8 cellular contexts compared by ENCODE assay signal in the genomic region with DNA sequence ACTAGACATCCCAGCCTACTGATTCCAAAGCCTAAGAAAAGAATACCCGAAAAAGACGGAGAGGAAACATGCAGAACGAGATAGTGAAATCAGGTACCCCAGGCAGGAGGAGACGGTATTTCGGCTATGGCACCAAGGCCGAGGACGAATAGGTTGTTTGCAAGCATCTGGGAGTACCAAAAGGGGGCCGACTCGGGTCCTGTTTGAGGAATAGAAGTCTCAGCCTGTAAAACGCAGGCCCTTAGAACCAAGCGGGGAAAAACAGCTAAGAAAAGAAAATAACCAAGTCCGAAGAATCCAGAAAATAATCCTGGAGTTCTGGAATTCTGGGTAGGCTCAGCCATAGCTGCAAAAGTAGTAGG. TPM values are rescaled to one million over a fixed set of nuclear protein-coding genes. Genes with fewer than 3 reads are reported as not detected.
A peak's percentile ranks its signal among the peaks of the same experiment; 100 is the strongest.
DNase-seq lines count a peak whose midpoint lies in the region; ATAC-seq, FAIRE-seq and TF ChIP-seq lines count a peak whose summit lies in the region.

No MANE protein-coding gene starts in this region.

- in situ Hi-C loops in HepG2 (cut with HindIII; ENCODE audit: extremely low pct_ligation_motif_present, low pct_unique_long_range_greater_than_20kb) = loop anchor here (5.0 to 10.0 kb wide), 2 partner anchors 272 to 290 kb away; a partner anchor contains a TSS

- H3K4me1 ChIP-seq in MM.1S (ENCODE audit: low read length) (peaks cover 17% of the 10 kb centered on the region), ascending aorta (peaks cover 6 to 17% of the 10 kb centered on the region in 2 donors), HepG2 (ENCODE audit: insufficient read depth, low read length) (peaks cover 55% of the 10 kb centered on the region), thymus (ENCODE audit: control insufficient read depth, insufficient read depth, low read length) (peaks cover 5% of the 10 kb centered on the region)

- no TSS peak for BruUV-seq in HepG2 (replicated peaks; lab: Mats Ljungman, UMichigan)

- H3K4me3 ChIP-seq in MM.1S (ENCODE audit: low read length) = peak overlapping the region; percentile 84
- H3K4me3 ChIP-seq in ascending aorta = peak overlapping the region; percentile 80 to 90
- peak overlapping the region; percentile 76 to 95 (median 83) for H3K4me3 ChIP-seq in HepG2 (replicated peaks in 1 of 3; ENCODE audit: insufficient read depth in 1 of 3, low read depth in 2 of 3, low read length in 3 of 3)
- H3K4me3 ChIP-seq in thymus (ENCODE audit: low read length) = peak overlapping the region; percentile 91

- H3K4me2 ChIP-seq in MM.1S (ENCODE audit: low read depth, low read length) (peak overlapping the region; percentile 92), HepG2 (ENCODE audit: low read depth, low read length) (peak overlapping the region; percentile 84)

- H3K36me3 ChIP-seq in MM.1S (replicated peaks; ENCODE audit: insufficient read depth, low read length) = no peaks in the 10 kb centered on the region
- H3K36me3 ChIP-seq in ascending aorta = peaks cover 35 to 55% of the 10 kb centered on the region in 2 donors
- peaks cover 19 to 30% of the 10 kb centered on the region in 2 experiments for H3K36me3 ChIP-seq in HepG2 (replicated peaks in 1 of 2; ENCODE audit: control insufficient read depth in 1 of 2, insufficient read depth in 2 of 2, low read length in 2 of 2)
- H3K36me3 ChIP-seq in thymus (ENCODE audit: control insufficient read depth, insufficient read depth) = peaks cover 63% of the 10 kb centered on the region

- TF ChIP-seq POLR2A in HepG2 (IDR thresholded peaks at IDR 0.05; ENCODE audit: insufficient read depth in 1 of 2, low read depth in 2 of 2, low read length in 2 of 2) = no peak

- no peaks in the 10 kb centered on the region for H3K27me3 ChIP-seq in MM.1S (replicated peaks; ENCODE audit: insufficient read depth, low read length)
- no peaks in the 10 kb centered on the region for H3K27me3 ChIP-seq in ascending aorta
- no peaks in the 10 kb centered on the region; a peak in 1 of 5 replicates for H3K27me3 ChIP-seq in HepG2 (ENCODE audit: control insufficient read depth in 1 of 2, insufficient read depth in 2 of 2, low read length in 2 of 2)
- no peaks in the 10 kb centered on the region for H3K27me3 ChIP-seq in thymus (ENCODE audit: control insufficient read depth, insufficient read depth)

- H2AFZ ChIP-seq in MM.1S (ENCODE audit: low read length) = peak overlapping the region; percentile 29
- no peak overlapping the region for H2AFZ ChIP-seq in HepG2 (ENCODE audit: low read length)

- peak overlapping the region; percentile 71; the same call in 1 of the 2 replicates for H3K27ac ChIP-seq in MM.1S (ENCODE audit: low read length)
- peak overlapping the region; percentile 83 to 93 for H3K27ac ChIP-seq in ascending aorta
- H3K27ac ChIP-seq in HepG2 (ENCODE audit: extremely low read length, insufficient read depth, low read length) = peak overlapping the region; percentile 93
- H3K27ac ChIP-seq in thymus (ENCODE audit: low read depth) = peak overlapping the region; percentile 92

- no peaks in the 10 kb centered on the region for H3K27me3 Mint-ChIP-seq in CD14-positive monocyte (ENCODE audit: low read depth in 3 of 3)

- TF ChIP-seq RAD21 in HepG2 (CRISPR knock-in tag; IDR thresholded peaks at IDR 0.05) = no peak

- CTCF ChIA-PET in HepG2 (lab: Yijun Ruan, JAX; ENCODE audit: low intra/inter-chr PET ratio, low total read pairs) = interaction anchor here (1.3 to 2.5 kb wide), 2 partner anchors 131 to 138 kb away, joined by 3 to 11 read pairs; a partner anchor contains a TSS

- H3K79me2 ChIP-seq in MM.1S (ENCODE audit: low read length) = peaks cover 29% of the 10 kb centered on the region
- peaks cover 21% of the 10 kb centered on the region for H3K79me2 ChIP-seq in HepG2 (ENCODE audit: insufficient read depth, low read length)

- H3K4me1 Mint-ChIP-seq in CD14-positive monocyte = peaks cover 29% of the 10 kb centered on the region

- TF ChIP-seq EP300 in HepG2 (IDR thresholded peaks at IDR 0.05; ENCODE audit: low read depth in 2 of 2, low read length in 2 of 2) (no peak), HepG2 (CRISPR knock-in tag; IDR thresholded peaks at IDR 0.05; ENCODE audit: borderline replicate concordance) (no peak)

- DNase-seq in CD14-positive monocyte (ENCODE audit: low spot score) = peak; percentile 51
- DNase-seq in MM.1S = peak; percentile 27
- DNase-seq in ascending aorta (ENCODE audit: low spot score in 2 of 2) = no peak
- DNase-seq in HepG2 (ENCODE audit: low spot score) = no peak
- no peak for DNase-seq in GM19239 (ENCODE audit: insufficient read length, low spot score)
- no peak for DNase-seq in NCI-H510A (lab: John Stamatoyannopoulos, UW)

- peak overlapping the region; percentile 90 to 93 for H3K4me3 Mint-ChIP-seq in CD14-positive monocyte

- FAIRE-seq in HepG2 (lab: Jason Lieb, UNC) (peak; percentile 21), GM19239 (lab: Jason Lieb, UNC) (no peak)

- H3K9ac ChIP-seq in MM.1S (ENCODE audit: low read length) (peak overlapping the region; percentile 86), HepG2 (ENCODE audit: insufficient read depth, low read depth, low read length) (peak overlapping the region; percentile 97)

- TF ChIP-seq CTCF in CD14-positive monocyte (IDR thresholded peaks at IDR 0.05) (no peak), MM.1S (IDR thresholded peaks at IDR 0.05; ENCODE audit: low read length) (peak; percentile 20), ascending aorta (IDR thresholded peaks at IDR 0.05) (no peak), HepG2 (CRISPR knock-in tag; IDR thresholded peaks at IDR 0.05) (no peak)

- intact Hi-C loops in CD14-positive monocyte (cut with micrococcal nuclease) = loop anchor here in 1 of 2 donors (5.0 kb wide), 1 partner anchor 35 kb away; no protein-coding TSS in a partner anchor
- intact Hi-C loops in ascending aorta (cut with DNase I) = loop anchor here (1.0 to 5.0 kb wide), 3 partner anchors 72 to 290 kb away; a partner anchor contains a TSS
- intact Hi-C loops in HepG2 (cut with micrococcal nuclease; ENCODE audit: unreplicated experiment) = loop anchor here (2.0 to 5.0 kb wide), 2 partner anchors 146 to 290 kb away; a partner anchor contains a TSS

- no peaks in the 10 kb centered on the region for H3K9me3 Mint-ChIP-seq in CD14-positive monocyte

- POLR2A ChIA-PET in HepG2 (lab: Yijun Ruan, JAX) = interaction anchor here (0.6 to 2.7 kb wide), 14 partner anchors 8 to 293 kb away, joined by 3 to 46 read pairs (median 4); a partner anchor contains a TSS

- WGBS in HepG2 (ENCODE audit: low lambda C conversion rate) = under 1% methylated on average over 12 of the region's 12 CpGs
- 1% methylated on average over 12 of the region's 12 CpGs for WGBS in thymus

- peaks cover 59 to 68% of the 10 kb centered on the region in 2 donors for H3K36me3 Mint-ChIP-seq in CD14-positive monocyte

- no peaks in the 10 kb centered on the region for H3K9me2 ChIP-seq in MM.1S (replicated peaks; ENCODE audit: insufficient read depth, low read length)

- H3F3A ChIP-seq in MM.1S (ENCODE audit: insufficient read depth, low read length) = peaks cover 21% of the 10 kb centered on the region

- H4K20me1 ChIP-seq in MM.1S (ENCODE audit: insufficient read depth, low read length) = no peaks in the 10 kb centered on the region
- 0 out of 2 replicates have a peak, but pooled peaks cover 3% of the 10 kb centered on the region for H4K20me1 ChIP-seq in HepG2 (ENCODE audit: insufficient read depth, low read length)

- ATAC-seq in HepG2 (no peak), HG02870 (IDR thresholded peaks at IDR 0.05; ENCODE audit: unreplicated experiment) (no peak)

- H3K27ac Mint-ChIP-seq in CD14-positive monocyte = peak overlapping the region; percentile 96 to 99 (median 99)

- H3K9me3 ChIP-seq in MM.1S (replicated peaks; ENCODE audit: insufficient read depth, low read length) (no peaks in the 10 kb centered on the region), ascending aorta (no peaks in the 10 kb centered on the region), HepG2 (ENCODE audit: low read length) (no peaks in the 10 kb centered on the region), thymus (ENCODE audit: control insufficient read depth) (no peaks in the 10 kb centered on the region)

RNA-seq across cellular contexts. Expression of a gene that starts 0.5 kb away (rescaled TPM):
- polyA plus RNA-seq in CD14-positive monocyte (10 to 100 TPM; 56.0 to 61.0 TPM), HepG2 (2011; rRNA removed) (83.6 and 99.6 TPM in 2 replicates), thymus (50.0 TPM)
- total RNA-seq in ascending aorta (123 TPM), HepG2 (2016; rRNA removed; fragmentation: Illumina TruSeq; extraction: Trizol) (67.0 and 113 TPM in 2 replicates)
- total RNA-seq in HepG2 (2016; cell fraction: cytosol; rRNA removed; fragmentation: Illumina TruSeq; extraction: Trizol; ENCODE audit: low read depth) = 128 and 146 TPM in 2 replicates
- total RNA-seq in HepG2 (2016; cell fraction: insoluble cytoplasmic fraction; rRNA removed; fragmentation: Illumina TruSeq; extraction: Trizol) = 68.0 and 117 TPM in 2 replicates
- total RNA-seq in HepG2 (2016; cell fraction: membrane; rRNA removed; fragmentation: Illumina TruSeq; extraction: Trizol) = 115 and 123 TPM in 2 replicates
- 105 and 117 TPM in 2 replicates for total RNA-seq in HepG2 (2016; cell fraction: nucleus; rRNA removed; fragmentation: Illumina TruSeq; extraction: Trizol)
- polyA plus RNA-seq in HepG2 (2011; cell fraction: cytosol; rRNA removed) = 70.6 and 97.9 TPM in 2 replicates
- 79.1 and 84.2 TPM in 2 replicates for polyA plus RNA-seq in HepG2 (2011; cell fraction: nucleus; rRNA removed)
- 60.8 and 61.5 TPM in 2 replicates for polyA plus RNA-seq in HepG2 (2012)
- polyA plus RNA-seq in HepG2 (2016; cell fraction: cytosol; fragmentation: Illumina TruSeq; extraction: Trizol; ENCODE audit: low read depth) = 123 and 149 TPM in 2 replicates
- polyA plus RNA-seq in HepG2 (2016; cell fraction: insoluble cytoplasmic fraction; fragmentation: Illumina TruSeq; extraction: Trizol; ENCODE audit: low read depth) = 70.3 and 81.2 TPM in 2 replicates
- 114 and 119 TPM in 2 replicates for polyA plus RNA-seq in HepG2 (2016; cell fraction: membrane; fragmentation: Illumina TruSeq; extraction: Trizol; ENCODE audit: low read depth)
- polyA plus RNA-seq in HepG2 (2016; cell fraction: nucleus; fragmentation: Illumina TruSeq; extraction: Trizol; ENCODE audit: insufficient read depth, low read depth) = 186 and 193 TPM in 2 replicates
- 81.3 and 114 TPM in 2 replicates for polyA minus RNA-seq in HepG2 (2011; rRNA and poly(A)+ RNA removed; ENCODE audit: low replicate concordance)
- 27.6 and 41.2 TPM in 2 replicates for polyA minus RNA-seq in HepG2 (2011; cell fraction: cytosol; rRNA and poly(A)+ RNA removed)
- 67.3 and 71.3 TPM in 2 replicates for polyA minus RNA-seq in HepG2 (2011; cell fraction: nucleus; rRNA and poly(A)+ RNA removed)

RNA-seq across cellular contexts. Expression of a gene that starts 29.3 kb away (rescaled TPM):
- polyA plus RNA-seq in CD14-positive monocyte (10 to 100 TPM; 63.2 to 65.5 TPM), HepG2 (2011; rRNA removed) (52.8 and 53.9 TPM in 2 replicates), thymus (54.7 TPM)
- total RNA-seq in ascending aorta (189 TPM), HepG2 (2016; rRNA removed; fragmentation: Illumina TruSeq; extraction: Trizol) (60.8 and 79.4 TPM in 2 replicates)
- 19.9 and 21.7 TPM in 2 replicates for total RNA-seq in HepG2 (2016; cell fraction: cytosol; rRNA removed; fragmentation: Illumina TruSeq; extraction: Trizol; ENCODE audit: low read depth)
- 63.3 and 71.0 TPM in 2 replicates for total RNA-seq in HepG2 (2016; cell fraction: insoluble cytoplasmic fraction; rRNA removed; fragmentation: Illumina TruSeq; extraction: Trizol)
- total RNA-seq in HepG2 (2016; cell fraction: membrane; rRNA removed; fragmentation: Illumina TruSeq; extraction: Trizol) = 43.8 and 45.3 TPM in 2 replicates
- total RNA-seq in HepG2 (2016; cell fraction: nucleus; rRNA removed; fragmentation: Illumina TruSeq; extraction: Trizol) = 46.2 and 51.9 TPM in 2 replicates
- 26.8 and 29.2 TPM in 2 replicates for polyA plus RNA-seq in HepG2 (2011; cell fraction: cytosol; rRNA removed)
- 30.1 and 34.8 TPM in 2 replicates for polyA plus RNA-seq in HepG2 (2011; cell fraction: nucleus; rRNA removed)
- polyA plus RNA-seq in HepG2 (2012) = 43.7 and 44.1 TPM in 2 replicates
- polyA plus RNA-seq in HepG2 (2016; cell fraction: cytosol; fragmentation: Illumina TruSeq; extraction: Trizol; ENCODE audit: low read depth) = 9.7 and 11.5 TPM in 2 replicates
- 61.1 and 61.7 TPM in 2 replicates for polyA plus RNA-seq in HepG2 (2016; cell fraction: insoluble cytoplasmic fraction; fragmentation: Illumina TruSeq; extraction: Trizol; ENCODE audit: low read depth)
- 21.7 and 24.5 TPM in 2 replicates for polyA plus RNA-seq in HepG2 (2016; cell fraction: membrane; fragmentation: Illumina TruSeq; extraction: Trizol; ENCODE audit: low read depth)
- 48.8 and 52.8 TPM in 2 replicates for polyA plus RNA-seq in HepG2 (2016; cell fraction: nucleus; fragmentation: Illumina TruSeq; extraction: Trizol; ENCODE audit: insufficient read depth, low read depth)
- polyA minus RNA-seq in HepG2 (2011; rRNA and poly(A)+ RNA removed; ENCODE audit: low replicate concordance) = 81.2 and 98.5 TPM in 2 replicates
- 39.3 and 41.6 TPM in 2 replicates for polyA minus RNA-seq in HepG2 (2011; cell fraction: cytosol; rRNA and poly(A)+ RNA removed)
- polyA minus RNA-seq in HepG2 (2011; cell fraction: nucleus; rRNA and poly(A)+ RNA removed) = 61.2 and 77.8 TPM in 2 replicates

RNA-seq across cellular contexts. Expression of a gene that starts 56.7 kb away (rescaled TPM):
- polyA plus RNA-seq in CD14-positive monocyte (10 to 100 TPM; 11.8 to 17.9 TPM), HepG2 (2011; rRNA removed) (19.8 and 22.0 TPM in 2 replicates), thymus (13.6 TPM)
- total RNA-seq in ascending aorta (25.4 TPM), HepG2 (2016; rRNA removed; fragmentation: Illumina TruSeq; extraction: Trizol) (12.1 and 12.3 TPM in 2 replicates)
- total RNA-seq in HepG2 (2016; cell fraction: cytosol; rRNA removed; fragmentation: Illumina TruSeq; extraction: Trizol; ENCODE audit: low read depth) = 10.9 and 12.0 TPM in 2 replicates
- total RNA-seq in HepG2 (2016; cell fraction: insoluble cytoplasmic fraction; rRNA removed; fragmentation: Illumina TruSeq; extraction: Trizol) = 9.9 and 12.6 TPM in 2 replicates
- 21.3 and 21.9 TPM in 2 replicates for total RNA-seq in HepG2 (2016; cell fraction: membrane; rRNA removed; fragmentation: Illumina TruSeq; extraction: Trizol)
- 8.1 and 8.9 TPM in 2 replicates for total RNA-seq in HepG2 (2016; cell fraction: nucleus; rRNA removed; fragmentation: Illumina TruSeq; extraction: Trizol)
- polyA plus RNA-seq in HepG2 (2011; cell fraction: cytosol; rRNA removed) = 11.4 and 15.9 TPM in 2 replicates
- polyA plus RNA-seq in HepG2 (2011; cell fraction: nucleus; rRNA removed) = 17.2 and 20.5 TPM in 2 replicates
- 11.3 and 12.2 TPM in 2 replicates for polyA plus RNA-seq in HepG2 (2012)
- polyA plus RNA-seq in HepG2 (2016; cell fraction: cytosol; fragmentation: Illumina TruSeq; extraction: Trizol; ENCODE audit: low read depth) = 19.0 and 20.2 TPM in 2 replicates
- 19.2 and 23.6 TPM in 2 replicates for polyA plus RNA-seq in HepG2 (2016; cell fraction: insoluble cytoplasmic fraction; fragmentation: Illumina TruSeq; extraction: Trizol; ENCODE audit: low read depth)
- 28.9 and 33.3 TPM in 2 replicates for polyA plus RNA-seq in HepG2 (2016; cell fraction: membrane; fragmentation: Illumina TruSeq; extraction: Trizol; ENCODE audit: low read depth)
- polyA plus RNA-seq in HepG2 (2016; cell fraction: nucleus; fragmentation: Illumina TruSeq; extraction: Trizol; ENCODE audit: insufficient read depth, low read depth) = 20.1 and 22.1 TPM in 2 replicates
- polyA minus RNA-seq in HepG2 (2011; rRNA and poly(A)+ RNA removed; ENCODE audit: low replicate concordance) = 32.1 TPM in 1 of 2 replicates, not detected in the other
- polyA minus RNA-seq in HepG2 (2011; cell fraction: cytosol; rRNA and poly(A)+ RNA removed) = 6.7 and 8.0 TPM in 2 replicates
- 7.9 and 8.7 TPM in 2 replicates for polyA minus RNA-seq in HepG2 (2011; cell fraction: nucleus; rRNA and poly(A)+ RNA removed)

Comparison
In these comparisons a context has a peak if more than half of its experiments do, and no peak if none do; other contexts are left out.
1. DNase-seq: peak in CD14-positive monocyte (single experiment) and MM.1S (single experiment); none in ascending aorta (0 of 2), HepG2 (single experiment), GM19239 (single experiment) and NCI-H510A (single experiment).
2. Peak in every context shown above with its lines, with median percentiles within 50 percentile points of each other: H3K27ac ChIP-seq and H3K4me3 ChIP-seq.